Comparison of ENCODE assay signal across 11 cellular contexts in genomic region chr10:87675396-87676376, GRCh38. TPM values are rescaled to one million over a fixed set of nuclear protein-coding genes. Genes with fewer than 3 reads are reported as not detected.
DNase-seq lines count a peak whose midpoint lies in the region; ATAC-seq and FAIRE-seq lines count a peak whose summit lies in the region.
"Had no signal": no experiment of that assay in that cellular context is flagged by ENCODE, and none has a peak within 500 bp of the region (broad histone marks: within the 10 kb centered on the region; RNA-seq: fewer than 3 reads in every experiment).

No MANE protein-coding gene starts in this region.

- FAIRE-seq in RCC 7860 (lab: Jason Lieb, UNC) = peak; percentile 98

- no peak overlapping the region for H3K27ac ChIP-seq in caudate nucleus (ENCODE audit: low read depth, low read length)
- H3K27ac ChIP-seq: cardiac muscle cell had no signal

- ATAC-seq in GM21526 (IDR thresholded peaks at IDR 0.05; ENCODE audit: low FRiP score, unreplicated experiment) = no peak

- peak; percentile 98 for DNase-seq in EH (ENCODE audit: low read depth)
- peak; percentile 97 for DNase-seq in RCC 7860 (ENCODE audit: low spot score)
- DNase-seq in dermis blood vessel endothelial cell = peak; percentile 88
- DNase-seq in non-pigmented ciliary epithelial cell (ENCODE audit: low read depth) = peak; percentile 82
- DNase-seq in NCI-H1105 (lab: John Stamatoyannopoulos, UW) = no peak
- no peak for DNase-seq in SHP77 treated with DMSO at 0.1 percent for 48 hours (lab: John Stamatoyannopoulos, UW)
- DNase-seq in caudate nucleus (lab: John Stamatoyannopoulos, UW) = no peak
- DNase-seq: activated T-cell treated with anti-CD3 and anti-CD28 coated beads, Interleukin-2, amount 50 U/mL, for 1 hour; NCI-H69 had no signal

RNA-seq across cellular contexts. Expression of gene PAPSS2, which starts 16.0 kb away (rescaled TPM):
- total RNA-seq in dermis blood vessel endothelial cell = 98.9 and 138 TPM in 2 replicates

Comparison
In these comparisons a context has a peak if more than half of its experiments do, and no peak if none do; other contexts are left out.
1. DNase-seq: peak in EH (single experiment), RCC 7860 (single experiment), dermis blood vessel endothelial cell (single experiment) and non-pigmented ciliary epithelial cell (single experiment); none in NCI-H1105 (single experiment), SHP77 treated with DMSO at 0.1 percent for 48 hours (single experiment) and caudate nucleus (0 of 61).